Comparison of ENCODE assay signal across 13 cellular contexts in the genomic region with DNA sequence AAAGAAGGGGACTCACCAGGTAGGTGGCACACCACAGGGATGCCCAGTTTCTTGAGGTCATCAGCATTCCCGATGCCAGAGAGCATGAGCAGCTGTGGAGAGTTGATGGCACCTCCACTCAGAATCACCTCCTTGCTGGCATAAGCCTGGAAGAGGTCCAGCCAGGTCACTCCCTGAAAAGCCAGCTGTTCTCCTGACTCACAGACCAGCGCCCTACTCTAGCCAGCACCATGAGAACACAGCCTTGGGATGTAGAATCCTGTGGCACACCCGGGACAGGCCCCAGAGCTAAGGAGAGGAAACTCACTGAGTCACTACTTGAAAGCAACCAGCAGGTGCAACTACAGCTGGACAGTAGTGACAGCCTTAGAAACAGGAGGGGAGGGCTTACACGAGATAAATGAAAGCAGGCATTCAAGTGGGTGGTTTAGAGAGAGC. TPM values are rescaled to one million over a fixed set of nuclear protein-coding genes. Genes with fewer than 3 reads are reported as not detected.
A peak's percentile ranks its signal among the peaks of the same experiment; 100 is the strongest.
DNase-seq lines count a peak whose midpoint lies in the region; ATAC-seq and TF ChIP-seq lines count a peak whose summit lies in the region.
"Had no signal": no experiment of that assay in that cellular context is flagged by ENCODE, and none has a peak within 500 bp of the region (broad histone marks: within the 10 kb centered on the region; RNA-seq: fewer than 3 reads in every experiment).

No MANE protein-coding gene starts in this region.

- ATAC-seq in Right ventricle myocardium superior (ENCODE audit: poor library complexity) (peak; percentile 65), left cardiac atrium (peak; percentile 34 to 83), HG03159 (IDR thresholded peaks at IDR 0.05; ENCODE audit: unreplicated experiment) (no peak), GM18520 (IDR thresholded peaks at IDR 0.05; ENCODE audit: unreplicated experiment) (no peak), SK-N-SH treated with all-trans-retinoic acid at 6 μM for 48 hours (no peak)
- ATAC-seq: left lobe of liver; stimulated activated memory B cell treated with anti-CD40 and anti-IgM and Interleukin-4, amounts not matched to agents 10 μg/mL and 1 μg/mL and 100 μg/mL, for 72 hours had no signal

- no peak for TF ChIP-seq CTCF in right atrium auricular region (IDR thresholded peaks at IDR 0.05)

- no peaks in the 10 kb centered on the region for H3K9me3 ChIP-seq in right atrium auricular region
- H3K9me3 ChIP-seq: BE2C had no signal

- H3K4me1 ChIP-seq in right atrium auricular region: no peaks in the 10 kb centered on the region
- H3K4me1 ChIP-seq: BE2C had no signal

- no peak overlapping the region for H3K4me3 ChIP-seq in right atrium auricular region

- H3K27me3 ChIP-seq in right atrium auricular region: no peaks in the 10 kb centered on the region
- H3K27me3 ChIP-seq: BE2C had no signal

- intact Hi-C loops in Right ventricle myocardium superior (cut with DNase I): no loop called here
- intact Hi-C loops in left cardiac atrium (cut with DNase I): no loop called here

- H3K27ac ChIP-seq in right atrium auricular region: no peak overlapping the region

- DNase-seq in Right ventricle myocardium superior: no peak
- DNase-seq in right atrium auricular region (ENCODE audit: low spot score): no peak
- DNase-seq in NAMALWA (ENCODE audit: low spot score): peak; percentile 2
- no peak for DNase-seq in left cardiac atrium
- no peak for DNase-seq in stimulated activated CD4-positive, alpha-beta T cell treated with anti-CD3 and anti-CD28 coated beads, Interleukin-1b, Interleukin-23, amount 100 ng/mL, for 48 hours
- DNase-seq: activated naive CD8-positive, alpha-beta T cell treated with anti-CD3 and anti-CD28 coated beads, Interleukin-2, amount 10 ng/mL, durations not matched to agents 7 days and 5 days; BE2C; OCI-M1 had no signal

- peaks cover 5% of the 10 kb centered on the region for H3K36me3 ChIP-seq in right atrium auricular region
- H3K36me3 ChIP-seq: BE2C had no signal

TF ChIP-seq in SK-N-SH treated with all-trans-retinoic acid at 6 μM for 48 hours, 23 proteins besides CTCF, POLR2A, EP300 and RAD21:
- TF ChIP-seq, protein P1, sequence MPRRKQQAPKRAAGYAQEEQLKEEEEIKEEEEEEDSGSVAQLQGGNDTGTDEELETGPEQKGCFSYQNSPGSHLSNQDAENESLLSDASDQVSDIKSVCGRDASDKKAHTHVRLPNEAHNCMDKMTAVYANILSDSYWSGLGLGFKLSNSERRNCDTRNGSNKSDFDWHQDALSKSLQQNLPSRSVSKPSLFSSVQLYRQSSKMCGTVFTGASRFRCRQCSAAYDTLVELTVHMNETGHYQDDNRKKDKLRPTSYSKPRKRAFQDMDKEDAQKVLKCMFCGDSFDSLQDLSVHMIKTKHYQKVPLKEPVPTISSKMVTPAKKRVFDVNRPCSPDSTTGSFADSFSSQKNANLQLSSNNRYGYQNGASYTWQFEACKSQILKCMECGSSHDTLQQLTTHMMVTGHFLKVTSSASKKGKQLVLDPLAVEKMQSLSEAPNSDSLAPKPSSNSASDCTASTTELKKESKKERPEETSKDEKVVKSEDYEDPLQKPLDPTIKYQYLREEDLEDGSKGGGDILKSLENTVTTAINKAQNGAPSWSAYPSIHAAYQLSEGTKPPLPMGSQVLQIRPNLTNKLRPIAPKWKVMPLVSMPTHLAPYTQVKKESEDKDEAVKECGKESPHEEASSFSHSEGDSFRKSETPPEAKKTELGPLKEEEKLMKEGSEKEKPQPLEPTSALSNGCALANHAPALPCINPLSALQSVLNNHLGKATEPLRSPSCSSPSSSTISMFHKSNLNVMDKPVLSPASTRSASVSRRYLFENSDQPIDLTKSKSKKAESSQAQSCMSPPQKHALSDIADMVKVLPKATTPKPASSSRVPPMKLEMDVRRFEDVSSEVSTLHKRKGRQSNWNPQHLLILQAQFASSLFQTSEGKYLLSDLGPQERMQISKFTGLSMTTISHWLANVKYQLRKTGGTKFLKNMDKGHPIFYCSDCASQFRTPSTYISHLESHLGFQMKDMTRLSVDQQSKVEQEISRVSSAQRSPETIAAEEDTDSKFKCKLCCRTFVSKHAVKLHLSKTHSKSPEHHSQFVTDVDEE (CRISPR knock-in tag; IDR thresholded peaks at IDR 0.05): no peak
- TF ChIP-seq, protein P2, sequence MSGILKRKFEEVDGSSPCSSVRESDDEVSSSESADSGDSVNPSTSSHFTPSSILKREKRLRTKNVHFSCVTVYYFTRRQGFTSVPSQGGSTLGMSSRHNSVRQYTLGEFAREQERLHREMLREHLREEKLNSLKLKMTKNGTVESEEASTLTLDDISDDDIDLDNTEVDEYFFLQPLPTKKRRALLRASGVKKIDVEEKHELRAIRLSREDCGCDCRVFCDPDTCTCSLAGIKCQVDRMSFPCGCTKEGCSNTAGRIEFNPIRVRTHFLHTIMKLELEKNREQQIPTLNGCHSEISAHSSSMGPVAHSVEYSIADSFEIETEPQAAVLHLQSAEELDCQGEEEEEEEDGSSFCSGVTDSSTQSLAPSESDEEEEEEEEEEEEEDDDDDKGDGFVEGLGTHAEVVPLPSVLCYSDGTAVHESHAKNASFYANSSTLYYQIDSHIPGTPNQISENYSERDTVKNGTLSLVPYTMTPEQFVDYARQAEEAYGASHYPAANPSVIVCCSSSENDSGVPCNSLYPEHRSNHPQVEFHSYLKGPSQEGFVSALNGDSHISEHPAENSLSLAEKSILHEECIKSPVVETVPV (CRISPR knock-in tag; IDR thresholded peaks at IDR 0.05): no peak
- TF ChIP-seq CSDC2 (CRISPR knock-in tag; IDR thresholded peaks at IDR 0.05): no peak
- no peak for TF ChIP-seq ZFP3 (CRISPR knock-in tag; IDR thresholded peaks at IDR 0.05)
- TF ChIP-seq SNAI2 (CRISPR knock-in tag; IDR thresholded peaks at IDR 0.05): no peak
- TF ChIP-seq ARNTL (CRISPR knock-in tag; IDR thresholded peaks at IDR 0.05; ENCODE audit: borderline replicate concordance, low read depth): no peak
- TF ChIP-seq, protein P3, sequence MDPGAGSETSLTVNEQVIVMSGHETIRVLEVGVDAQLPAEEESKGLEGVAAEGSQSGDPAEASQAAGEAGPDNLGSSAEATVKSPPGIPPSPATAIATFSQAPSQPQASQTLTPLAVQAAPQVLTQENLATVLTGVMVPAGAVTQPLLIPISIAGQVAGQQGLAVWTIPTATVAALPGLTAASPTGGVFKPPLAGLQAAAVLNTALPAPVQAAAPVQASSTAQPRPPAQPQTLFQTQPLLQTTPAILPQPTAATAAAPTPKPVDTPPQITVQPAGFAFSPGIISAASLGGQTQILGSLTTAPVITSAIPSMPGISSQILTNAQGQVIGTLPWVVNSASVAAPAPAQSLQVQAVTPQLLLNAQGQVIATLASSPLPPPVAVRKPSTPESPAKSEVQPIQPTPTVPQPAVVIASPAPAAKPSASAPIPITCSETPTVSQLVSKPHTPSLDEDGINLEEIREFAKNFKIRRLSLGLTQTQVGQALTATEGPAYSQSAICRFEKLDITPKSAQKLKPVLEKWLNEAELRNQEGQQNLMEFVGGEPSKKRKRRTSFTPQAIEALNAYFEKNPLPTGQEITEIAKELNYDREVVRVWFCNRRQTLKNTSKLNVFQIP (CRISPR knock-in tag; IDR thresholded peaks at IDR 0.05; ENCODE audit: borderline replicate concordance, low read depth): no peak
- TF ChIP-seq GLIS3 (CRISPR knock-in tag; IDR thresholded peaks at IDR 0.05): no peak
- no peak for TF ChIP-seq PPARA (CRISPR knock-in tag; IDR thresholded peaks at IDR 0.05; ENCODE audit: borderline replicate concordance)
- no peak for TF ChIP-seq RARB (CRISPR knock-in tag; IDR thresholded peaks at IDR 0.05)

RNA-seq across cellular contexts. Expression of a gene that starts 24.6 kb away (rescaled TPM):
- total RNA-seq in Right ventricle myocardium superior (9.3 TPM), right atrium auricular region (1 to 10 TPM; 2.2 to 10.0 TPM), left cardiac atrium (1 to 10 TPM; 5.0 to 6.6 TPM)

RNA-seq across cellular contexts. Expression of a gene that starts 24.7 kb away (rescaled TPM):
- total RNA-seq in Right ventricle myocardium superior (1.9 TPM), right atrium auricular region (1 to 10 TPM in 1 of 2 donors, under 1 TPM in 1; 0.83 to 1.1 TPM), left cardiac atrium (1 to 10 TPM; 1.6 to 2.6 TPM)

Comparison
In these comparisons a context has a peak if more than half of its experiments do, and no peak if none do; other contexts are left out.
1. ATAC-seq: peak in Right ventricle myocardium superior (single experiment) and left cardiac atrium (2 of 2); none in HG03159 (single experiment), GM18520 (single experiment) and SK-N-SH treated with all-trans-retinoic acid at 6 μM for 48 hours (single experiment).